ENCODE assay signal across 8 cellular contexts in genomic region chr4:39502659-39503035, GRCh38. TPM values are rescaled to one million over a fixed set of nuclear protein-coding genes. Genes with fewer than 3 reads are reported as not detected.
DNase-seq lines count a peak whose midpoint lies in the region; ATAC-seq, FAIRE-seq and TF ChIP-seq lines count a peak whose summit lies in the region.
"Not testable (repeated sequence)": the region's sequence is repeated elsewhere in the genome, so short reads cannot be mapped to it uniquely, and the experiment has no call there.

No MANE protein-coding gene starts in this region.

- not testable (repeated sequence) for DNase-seq in A549 (ENCODE audit: low read depth in 1 of 2, low spot score in 1 of 2); HFFc6; T-helper 17 cell; left ventricle myocardium superior; osteoblast (ENCODE audit: insufficient read length, low spot score, missing footprints)
- DNase-seq in astrocyte of the spinal cord (ENCODE audit: low read depth, low spot score) (peak; percentile 26), fibroblast of gingiva (ENCODE audit: low read depth) (peak; percentile 26)

- H3K4me1 ChIP-seq in A549: peaks cover 93% of the 10 kb centered on the region
- peaks cover 29% of the 10 kb centered on the region for H3K4me1 ChIP-seq in osteoblast (ENCODE audit: insufficient read depth, low read length)
- peaks cover 0 to 10% (median 5%) of the 10 kb centered on the region in 5 donors for H3K4me1 ChIP-seq in subcutaneous abdominal adipose tissue (ENCODE audit: control insufficient read depth in 5 of 5, insufficient read depth in 5 of 5, low read length in 5 of 5)

- POLR2A ChIA-PET in A549 (lab: Yijun Ruan, JAX): interaction anchor here (1.2 to 1.3 kb wide), 2 partner anchors 13 to 24 kb away, joined by 3 to 4 read pairs; partner anchors contain the start of gene UGDH

- H4K20me1 ChIP-seq in osteoblast (ENCODE audit: insufficient read depth, low read length): not testable (repeated sequence)

- not testable (repeated sequence) for TF ChIP-seq POLR2A in A549 (IDR thresholded peaks at IDR 0.05; ENCODE audit: low read length)

- not testable (repeated sequence) for H3K9me3 Mint-ChIP-seq in HFFc6

- 0 out of 2 replicates have a peak overlapping the region, but pooled peaks have one; percentile 29 for H3K4me3 Mint-ChIP-seq in HFFc6
- not testable (repeated sequence) for H3K4me3 Mint-ChIP-seq in T-helper 17 cell

- not testable (repeated sequence) for H3K27me3 ChIP-seq in osteoblast (ENCODE audit: insufficient read depth, low read length); subcutaneous abdominal adipose tissue (ENCODE audit: control insufficient read depth in 5 of 5, insufficient read depth in 4 of 5, low read length in 5 of 5)

- H3K4me3 ChIP-seq in A549; astrocyte of the spinal cord (ENCODE audit: low read depth, low read length); osteoblast (ENCODE audit: insufficient read depth, low read length); subcutaneous abdominal adipose tissue (ENCODE audit: low read depth in 1 of 5, low read length in 5 of 5): not testable (repeated sequence)

- not testable (repeated sequence) for H3K9me3 ChIP-seq in A549; T-helper 17 cell (ENCODE audit: control insufficient read depth, low read length, poor library complexity, severe bottlenecking); osteoblast (ENCODE audit: low read depth, low read length); subcutaneous abdominal adipose tissue (ENCODE audit: control insufficient read depth in 5 of 5, low read length in 5 of 5)

- H3K27ac ChIP-seq in A549 (peak overlapping the region; percentile 62 to 70; a peak in 5 of 6 replicates), osteoblast (ENCODE audit: low read depth, low read length) (peak overlapping the region; percentile 100), subcutaneous abdominal adipose tissue (ENCODE audit: low read depth, low read length) (peak overlapping the region; percentile 84)

- ATAC-seq in A549, T-helper 17 cell: not testable (repeated sequence)
- ATAC-seq in left ventricle myocardium superior: peak; percentile 48

- H3K4me1 Mint-ChIP-seq in HFFc6 (ENCODE audit: low read depth): peaks cover 37% of the 10 kb centered on the region
- H3K4me1 Mint-ChIP-seq in T-helper 17 cell: not testable (repeated sequence)

- not testable (repeated sequence) for TF ChIP-seq EP300 in A549 (IDR thresholded peaks at IDR 0.05)

- not testable (repeated sequence) for H2AFZ ChIP-seq in osteoblast (ENCODE audit: low read length)

- H3K36me3 ChIP-seq in osteoblast (ENCODE audit: insufficient read depth, low read length) (peaks cover 83% of the 10 kb centered on the region), subcutaneous abdominal adipose tissue (ENCODE audit: control insufficient read depth in 5 of 5, insufficient read depth in 5 of 5, low read length in 5 of 5) (peaks cover 26 to 62% (median 51%) of the 10 kb centered on the region in 5 donors)

- not testable (repeated sequence) for H3K79me2 ChIP-seq in osteoblast (ENCODE audit: insufficient read depth, low read length)

- H3K27ac Mint-ChIP-seq in HFFc6: peak overlapping the region; percentile 86
- H3K27ac Mint-ChIP-seq in T-helper 17 cell: peak overlapping the region; percentile 2

- 75% methylated on average over 4 of the region's 4 CpGs for WGBS in A549 (ENCODE audit: missing lambda C conversion rate)

- TF ChIP-seq CTCF in A549 (IDR thresholded peaks at IDR 0.05); HFFc6 (IDR thresholded peaks at IDR 0.05); astrocyte of the spinal cord (IDR thresholded peaks at IDR 0.05; ENCODE audit: low read depth, low read length); osteoblast (IDR thresholded peaks at IDR 0.05; ENCODE audit: extremely low read depth, low read depth, low read length): not testable (repeated sequence)

- CTCF ChIA-PET in A549 (lab: Yijun Ruan, JAX): interaction anchor here (1.0 kb wide), 2 partner anchors 8 to 33 kb away, joined by 3 to 5 read pairs; no protein-coding TSS in a partner anchor

- peaks cover 36% of the 10 kb centered on the region for H3K36me3 Mint-ChIP-seq in HFFc6 (ENCODE audit: low read depth)
- H3K36me3 Mint-ChIP-seq in T-helper 17 cell (ENCODE audit: low read depth): not testable (repeated sequence)

- H3K4me2 ChIP-seq in A549 (peak overlapping the region; percentile 44), osteoblast (ENCODE audit: insufficient read depth, low read length) (peak overlapping the region; percentile 66)

- not testable (repeated sequence) for H3K27me3 Mint-ChIP-seq in HFFc6 (ENCODE audit: insufficient read depth); T-helper 17 cell

- TF ChIP-seq RAD21 in A549 (conservative IDR thresholded peaks at IDR 0.05 in 1 of 2, IDR thresholded peaks at IDR 0.05 in 1 of 2): not testable (repeated sequence)

- in situ Hi-C loops in astrocyte of the spinal cord (cut with HindIII; ENCODE audit: low sequenced_read_pairs): not testable (repeated sequence)

- intact Hi-C loops in left ventricle myocardium superior (cut with micrococcal nuclease): not testable (repeated sequence)

- FAIRE-seq in A549 (lab: Jason Lieb, UNC): not testable (repeated sequence)

- H3K9ac ChIP-seq in subcutaneous abdominal adipose tissue (ENCODE audit: low read length in 5 of 5): peak overlapping the region in 1 of 5 donors; percentile 77

RNA-seq across cellular contexts. Expression of gene UGDH, which starts 24.6 kb away (rescaled TPM):
- 417 and 610 TPM in 2 replicates for polyA plus RNA-seq in A549 (2011; rRNA removed)
- polyA plus RNA-seq in A549 (2012; cell fraction: cytosol; rRNA removed): 219 and 276 TPM in 2 replicates
- polyA plus RNA-seq in A549 (2012; cell fraction: nucleus; rRNA removed): 133 and 438 TPM in 2 replicates
- polyA plus RNA-seq in A549 (2017; fragmentation: RNase III; extraction: RNeasy Plus Mini Kit Qiagen cat#74134 plus additional on column Dnase treatment): 597 to 691 TPM (median 679 TPM) in 3 replicates
- 250 and 294 TPM in 2 replicates for polyA minus RNA-seq in A549 (2011; rRNA and poly(A)+ RNA removed)
- total RNA-seq in HFFc6 (2021; fragmentation: NEBNext Ultra II Directional; extraction: Animal tissue kit (Norgen Biotek cat#: 25700)): 100 to 1,000 TPM in 5 of 6 experiments, 10 to 100 TPM in 1; 97.1 to 169 (median 158) TPM
- total RNA-seq in T-helper 17 cell: 10 to 100 TPM in 1 of 2 donors, 1 to 10 TPM in 1; 6.1 to 11.3 TPM
- 13.7 TPM for total RNA-seq in left ventricle myocardium superior
- total RNA-seq in osteoblast: 242 and 277 TPM in 2 replicates

RNA-seq across cellular contexts. Expression of gene LIAS, which starts 43.8 kb away (rescaled TPM):
- polyA plus RNA-seq in A549 (2011; rRNA removed) (16.0 and 22.3 TPM in 2 replicates), A549 (2017; fragmentation: RNase III; extraction: RNeasy Plus Mini Kit Qiagen cat#74134 plus additional on column Dnase treatment) (11.3 to 14.5 TPM (median 12.9 TPM) in 3 replicates)
- 7.5 and 8.6 TPM in 2 replicates for polyA plus RNA-seq in A549 (2012; cell fraction: cytosol; rRNA removed)
- polyA plus RNA-seq in A549 (2012; cell fraction: nucleus; rRNA removed): 3.2 and 4.7 TPM in 2 replicates
- 4.0 and 4.7 TPM in 2 replicates for polyA minus RNA-seq in A549 (2011; rRNA and poly(A)+ RNA removed)
- 1 to 10 TPM; 6.9 to 9.4 (median 8.1) TPM for total RNA-seq in HFFc6 (2021; fragmentation: NEBNext Ultra II Directional; extraction: Animal tissue kit (Norgen Biotek cat#: 25700))
- total RNA-seq in T-helper 17 cell (10 to 100 TPM in 1 of 2 donors, 1 to 10 TPM in 1; 8.4 to 11.5 TPM), left ventricle myocardium superior (36.2 TPM), osteoblast (8.7 and 11.2 TPM in 2 replicates)

RNA-seq across cellular contexts. Expression of gene RPL9, which starts 43.9 kb away (rescaled TPM):
- polyA plus RNA-seq in A549 (2011; rRNA removed): 897 and 1,263 TPM in 2 replicates
- polyA plus RNA-seq in A549 (2012; cell fraction: cytosol; rRNA removed): 450 and 468 TPM in 2 replicates
- 128 and 270 TPM in 2 replicates for polyA plus RNA-seq in A549 (2012; cell fraction: nucleus; rRNA removed)
- polyA plus RNA-seq in A549 (2017; fragmentation: RNase III; extraction: RNeasy Plus Mini Kit Qiagen cat#74134 plus additional on column Dnase treatment): 785 to 851 TPM (median 786 TPM) in 3 replicates
- polyA minus RNA-seq in A549 (2011; rRNA and poly(A)+ RNA removed): 64.6 and 84.5 TPM in 2 replicates
- 1,000 to 10,000 TPM; 1,332 to 1,543 (median 1,424) TPM for total RNA-seq in HFFc6 (2021; fragmentation: NEBNext Ultra II Directional; extraction: Animal tissue kit (Norgen Biotek cat#: 25700))
- total RNA-seq in T-helper 17 cell: 1,000 to 10,000 TPM; 1,881 to 2,610 TPM
- total RNA-seq in left ventricle myocardium superior: 731 TPM
- total RNA-seq in osteoblast: 1,561 and 1,800 TPM in 2 replicates
